Comparison of ENCODE assay signal across 1 cellular context in the genomic region with DNA sequence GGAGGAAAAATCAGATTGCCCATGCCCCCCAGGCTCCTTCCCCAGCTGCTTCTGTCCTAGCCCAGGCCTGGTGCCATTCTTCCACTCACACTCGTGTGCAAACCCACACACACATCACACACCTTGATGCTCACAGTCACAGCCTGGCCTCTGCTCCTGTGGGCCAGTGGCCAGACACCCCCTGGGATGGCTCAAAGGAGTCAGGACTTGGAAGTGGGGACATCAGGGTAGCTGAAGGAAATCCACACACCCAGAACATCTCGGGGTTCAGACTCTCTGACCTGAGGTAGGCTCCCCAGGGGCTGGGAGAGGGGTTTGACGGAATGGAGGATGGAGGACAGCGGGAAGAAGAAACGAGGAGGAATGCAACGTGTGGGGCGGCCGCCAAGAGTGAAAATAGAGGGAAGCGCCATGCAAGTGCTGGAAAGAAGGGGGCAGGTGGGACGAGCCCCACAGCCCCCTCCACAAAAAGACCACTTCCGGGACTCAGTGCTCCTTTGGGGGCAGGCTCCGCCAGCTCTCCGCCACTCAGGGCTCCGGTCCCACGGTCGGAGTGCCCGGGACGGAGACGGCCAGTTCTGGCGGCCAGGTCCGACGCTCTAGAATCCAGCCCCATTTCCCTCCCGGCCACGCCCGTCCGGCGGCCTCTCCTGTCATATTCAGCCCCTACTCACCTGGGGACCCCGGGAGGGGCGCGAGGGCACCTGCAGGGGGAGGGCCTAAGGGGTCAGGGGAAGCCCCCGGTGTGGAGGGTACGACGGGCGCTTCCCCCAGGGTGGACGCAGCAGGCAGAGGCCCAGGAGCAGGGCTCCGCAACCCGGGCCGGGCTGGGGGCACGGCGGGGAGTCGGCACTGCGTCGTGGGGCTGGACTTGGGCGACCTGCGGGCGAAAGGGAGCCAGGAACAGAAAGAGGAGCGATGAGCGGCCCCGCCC.
A peak's percentile ranks its signal among the peaks of the same experiment; 100 is the strongest.
TF ChIP-seq lines count a peak whose summit lies in the region.
"Not testable (repeated sequence)": the region's sequence is repeated elsewhere in the genome, so short reads cannot be mapped to it uniquely, and the experiment has no call there.

No MANE protein-coding gene starts in this region.

TF ChIP-seq in K562, 482 proteins besides CTCF, POLR2A, EP300 and RAD21:
- peak; percentile 45 for TF ChIP-seq HMGN3 (IDR thresholded peaks at IDR 0.05; ENCODE audit: borderline replicate concordance, extremely low read depth, insufficient read length, low read depth, low read length)
- peak; percentile 43; the same call in 1 of the 2 replicates for TF ChIP-seq KDM2B (CRISPR knock-in tag; IDR thresholded peaks at IDR 0.05)
- peak; percentile 54; the same call in 1 of the 2 replicates for TF ChIP-seq POLR2G (IDR thresholded peaks at IDR 0.05; ENCODE audit: low read depth, low read length)
- TF ChIP-seq RB1 (IDR thresholded peaks at IDR 0.05; ENCODE audit: low read depth), result 0 out of 2 replicates have a peak, but pooled peaks have one; percentile 49
- TF ChIP-seq, protein P1, sequence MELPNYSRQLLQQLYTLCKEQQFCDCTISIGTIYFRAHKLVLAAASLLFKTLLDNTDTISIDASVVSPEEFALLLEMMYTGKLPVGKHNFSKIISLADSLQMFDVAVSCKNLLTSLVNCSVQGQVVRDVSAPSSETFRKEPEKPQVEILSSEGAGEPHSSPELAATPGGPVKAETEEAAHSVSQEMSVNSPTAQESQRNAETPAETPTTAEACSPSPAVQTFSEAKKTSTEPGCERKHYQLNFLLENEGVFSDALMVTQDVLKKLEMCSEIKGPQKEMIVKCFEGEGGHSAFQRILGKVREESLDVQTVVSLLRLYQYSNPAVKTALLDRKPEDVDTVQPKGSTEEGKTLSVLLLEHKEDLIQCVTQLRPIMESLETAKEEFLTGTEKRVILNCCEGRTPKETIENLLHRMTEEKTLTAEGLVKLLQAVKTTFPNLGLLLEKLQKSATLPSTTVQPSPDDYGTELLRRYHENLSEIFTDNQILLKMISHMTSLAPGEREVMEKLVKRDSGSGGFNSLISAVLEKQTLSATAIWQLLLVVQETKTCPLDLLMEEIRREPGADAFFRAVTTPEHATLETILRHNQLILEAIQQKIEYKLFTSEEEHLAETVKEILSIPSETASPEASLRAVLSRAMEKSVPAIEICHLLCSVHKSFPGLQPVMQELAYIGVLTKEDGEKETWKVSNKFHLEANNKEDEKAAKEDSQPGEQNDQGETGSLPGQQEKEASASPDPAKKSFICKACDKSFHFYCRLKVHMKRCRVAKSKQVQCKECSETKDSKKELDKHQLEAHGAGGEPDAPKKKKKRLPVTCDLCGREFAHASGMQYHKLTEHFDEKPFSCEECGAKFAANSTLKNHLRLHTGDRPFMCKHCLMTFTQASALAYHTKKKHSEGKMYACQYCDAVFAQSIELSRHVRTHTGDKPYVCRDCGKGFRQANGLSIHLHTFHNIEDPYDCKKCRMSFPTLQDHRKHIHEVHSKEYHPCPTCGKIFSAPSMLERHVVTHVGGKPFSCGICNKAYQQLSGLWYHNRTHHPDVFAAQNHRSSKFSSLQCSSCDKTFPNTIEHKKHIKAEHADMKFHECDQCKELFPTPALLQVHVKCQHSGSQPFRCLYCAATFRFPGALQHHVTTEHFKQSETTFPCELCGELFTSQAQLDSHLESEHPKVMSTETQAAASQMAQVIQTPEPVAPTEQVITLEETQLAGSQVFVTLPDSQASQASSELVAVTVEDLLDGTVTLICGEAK (IDR thresholded peaks at IDR 0.05), result 0 out of 2 replicates have a peak, but pooled peaks have one; percentile 30
- TF ChIP-seq, protein P1 (CRISPR knock-in tag; IDR thresholded peaks at IDR 0.05), result not testable (repeated sequence)
- peak; percentile 5 for TF ChIP-seq ZNF146 (CRISPR knock-in tag; IDR thresholded peaks at IDR 0.05; ENCODE audit: unreplicated experiment)
- peak; percentile 20; the same call in 1 of the 2 replicates for TF ChIP-seq PHF8 (IDR thresholded peaks at IDR 0.05; ENCODE audit: borderline replicate concordance, low read length)
- 0 out of 2 replicates have a peak, but pooled peaks have one; percentile 10 for TF ChIP-seq SMAD4 (CRISPR knock-in tag; conservative IDR thresholded peaks at IDR 0.05)
- TF ChIP-seq FIP1L1 (IDR thresholded peaks at IDR 0.05; ENCODE audit: low read depth, low read length, poor library complexity, severe bottlenecking), result peak; percentile 7
